In genomic region chr11:112345708-112346107, GRCh38 we compare ENCODE assay signal across 1 cellular context.
TF ChIP-seq lines count a peak whose summit lies in the region.

No MANE protein-coding gene starts in this region.

TF ChIP-seq in HCT116, 20 proteins besides CTCF, POLR2A, EP300 and RAD21 (continued from another document):
- no peak for TF ChIP-seq ZBTB33 (IDR thresholded peaks at IDR 0.05; ENCODE audit: extremely low read depth, insufficient replicate concordance, low read length)
